In the genomic region with DNA sequence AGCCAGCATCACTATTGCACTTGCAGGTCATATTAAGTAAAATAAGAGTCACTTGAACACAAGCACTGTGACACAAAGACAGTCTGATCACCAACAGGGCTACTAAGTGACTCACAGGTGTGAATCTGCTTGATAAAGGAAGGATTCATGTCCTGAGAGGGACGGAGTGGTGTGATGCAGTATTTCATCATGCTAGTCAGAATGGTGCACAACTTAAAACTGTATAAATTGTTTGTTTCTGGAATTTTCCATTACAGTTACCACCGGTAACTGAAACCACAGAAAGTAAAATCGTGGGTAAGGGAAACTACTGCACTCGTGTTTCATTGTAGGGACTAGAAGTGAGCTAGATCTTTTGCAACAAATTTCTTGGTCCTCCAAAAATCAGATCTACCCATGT, we compare ENCODE assay signal across 1 cellular context.
A peak's percentile ranks its signal among the peaks of the same experiment; 100 is the strongest.
TF ChIP-seq lines count a peak whose summit lies in the region.

No MANE protein-coding gene starts in this region.

TF ChIP-seq in K562, 482 proteins besides CTCF, POLR2A, EP300 and RAD21 (continued from another document):
- TF ChIP-seq, protein P1, sequence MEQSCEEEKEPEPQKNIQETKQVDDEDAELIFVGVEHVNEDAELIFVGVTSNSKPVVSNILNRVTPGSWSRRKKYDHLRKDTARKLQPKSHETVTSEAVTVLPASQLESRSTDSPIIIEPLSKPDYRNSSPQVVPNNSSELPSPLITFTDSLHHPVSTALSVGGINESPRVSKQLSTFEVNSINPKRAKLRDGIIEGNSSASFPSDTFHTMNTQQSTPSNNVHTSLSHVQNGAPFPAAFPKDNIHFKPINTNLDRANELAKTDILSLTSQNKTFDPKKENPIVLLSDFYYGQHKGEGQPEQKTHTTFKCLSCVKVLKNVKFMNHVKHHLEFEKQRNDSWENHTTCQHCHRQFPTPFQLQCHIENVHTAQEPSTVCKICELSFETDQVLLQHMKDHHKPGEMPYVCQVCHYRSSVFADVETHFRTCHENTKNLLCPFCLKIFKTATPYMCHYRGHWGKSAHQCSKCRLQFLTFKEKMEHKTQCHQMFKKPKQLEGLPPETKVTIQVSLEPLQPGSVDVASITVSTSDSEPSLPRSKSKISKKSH (CRISPR knock-in tag; IDR thresholded peaks at IDR 0.05), result no peak
- TF ChIP-seq RFX1 (IDR thresholded peaks at IDR 0.05), result no peak; the same call in 1 of the 2 replicates
- no peak for TF ChIP-seq ZKSCAN3 (CRISPR knock-in tag; IDR thresholded peaks at IDR 0.05)
- TF ChIP-seq NELFE (IDR thresholded peaks at IDR 0.05; ENCODE audit: insufficient read depth, insufficient read length), result no peak
- TF ChIP-seq, protein P2, sequence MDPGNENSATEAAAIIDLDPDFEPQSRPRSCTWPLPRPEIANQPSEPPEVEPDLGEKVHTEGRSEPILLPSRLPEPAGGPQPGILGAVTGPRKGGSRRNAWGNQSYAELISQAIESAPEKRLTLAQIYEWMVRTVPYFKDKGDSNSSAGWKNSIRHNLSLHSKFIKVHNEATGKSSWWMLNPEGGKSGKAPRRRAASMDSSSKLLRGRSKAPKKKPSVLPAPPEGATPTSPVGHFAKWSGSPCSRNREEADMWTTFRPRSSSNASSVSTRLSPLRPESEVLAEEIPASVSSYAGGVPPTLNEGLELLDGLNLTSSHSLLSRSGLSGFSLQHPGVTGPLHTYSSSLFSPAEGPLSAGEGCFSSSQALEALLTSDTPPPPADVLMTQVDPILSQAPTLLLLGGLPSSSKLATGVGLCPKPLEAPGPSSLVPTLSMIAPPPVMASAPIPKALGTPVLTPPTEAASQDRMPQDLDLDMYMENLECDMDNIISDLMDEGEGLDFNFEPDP (CRISPR knock-in tag; IDR thresholded peaks at IDR 0.05), result no peak
- peak; percentile 74; the same call in 1 of the 2 replicates for TF ChIP-seq ZEB2 (IDR thresholded peaks at IDR 0.05)
- no peak for TF ChIP-seq TSHZ1 (CRISPR knock-in tag; IDR thresholded peaks at IDR 0.05)
- no peak for TF ChIP-seq NR2C2 (CRISPR knock-in tag; IDR thresholded peaks at IDR 0.05)
- TF ChIP-seq NR2C2 (tag; IDR thresholded peaks at IDR 0.05), result peak; percentile 37; the same call in 1 of the 2 replicates
- TF ChIP-seq ZNF134 (CRISPR knock-in tag; conservative IDR thresholded peaks at IDR 0.05), result no peak
- peak; percentile 10; the same call in 1 of the 2 replicates for TF ChIP-seq ZNF24 (IDR thresholded peaks at IDR 0.05)
- TF ChIP-seq FOXJ2 (tag; IDR thresholded peaks at IDR 0.05), result no peak
- TF ChIP-seq POLR2G (IDR thresholded peaks at IDR 0.05; ENCODE audit: low read depth, low read length), result no peak
- TF ChIP-seq FOSL1 (tag; conservative IDR thresholded peaks at IDR 0.05), result peak; percentile 91
- 0 out of 2 replicates have a peak, but pooled peaks have one; percentile 29 for TF ChIP-seq L3MBTL2 (IDR thresholded peaks at IDR 0.05)
- TF ChIP-seq TCF3 (CRISPR knock-in tag; IDR thresholded peaks at IDR 0.05), result peak; percentile 74
- no peak for TF ChIP-seq SRF (CRISPR knock-in tag; IDR thresholded peaks at IDR 0.05)
- no peak for TF ChIP-seq MAZ (CRISPR knock-in tag; conservative IDR thresholded peaks at IDR 0.05 in 1 of 2, IDR thresholded peaks at IDR 0.05 in 1 of 2)
- no peak for TF ChIP-seq KLF6 (CRISPR knock-in tag; IDR thresholded peaks at IDR 0.05; ENCODE audit: borderline replicate concordance)
- peak; percentile 81 for TF ChIP-seq ARID1B (IDR thresholded peaks at IDR 0.05)
- TF ChIP-seq MEIS2 (IDR thresholded peaks at IDR 0.05; ENCODE audit: partially characterized antibody), result peak; percentile 27
- no peak for TF ChIP-seq MYBL2 (IDR thresholded peaks at IDR 0.05; ENCODE audit: low read depth)
- no peak for TF ChIP-seq MYBL2 (CRISPR knock-in tag; IDR thresholded peaks at IDR 0.05; ENCODE audit: borderline replicate concordance)
- no peak for TF ChIP-seq CBFA2T2 (conservative IDR thresholded peaks at IDR 0.05)
- peak; percentile 47; the same call in 1 of the 2 replicates for TF ChIP-seq DPF2 (IDR thresholded peaks at IDR 0.05)
- TF ChIP-seq MYNN (IDR thresholded peaks at IDR 0.05), result peak; percentile 75
- no peak for TF ChIP-seq MYNN (CRISPR knock-in tag; IDR thresholded peaks at IDR 0.05)
